ENCODE assay signal across 15 cellular contexts in the genomic region with DNA sequence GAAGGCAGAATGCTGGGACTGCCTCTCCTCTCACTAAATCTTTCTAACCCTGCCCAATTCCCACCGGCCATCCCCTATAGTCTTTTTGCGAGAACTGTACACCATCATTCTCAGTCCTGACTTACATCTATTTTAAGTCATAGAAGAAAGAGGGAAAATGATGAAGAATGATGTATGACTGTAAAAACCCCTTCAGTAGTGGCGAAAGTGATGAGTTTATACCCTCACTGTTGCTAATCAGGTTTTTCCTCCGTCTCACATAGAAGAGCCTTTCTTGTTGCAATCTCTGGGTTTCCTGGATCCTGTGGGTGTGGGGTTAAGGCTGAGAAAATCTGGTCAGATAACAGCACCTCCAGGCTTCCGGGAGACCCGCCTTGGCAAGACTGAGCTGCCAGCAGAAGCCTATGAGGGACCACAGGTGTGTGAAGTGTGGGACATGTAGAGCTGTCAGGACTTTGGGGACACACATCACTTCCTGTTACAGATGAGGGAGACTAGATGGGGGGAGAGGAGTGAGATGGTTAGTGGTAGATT.
DNase-seq lines count a peak whose midpoint lies in the region; ATAC-seq and TF ChIP-seq lines count a peak whose summit lies in the region.
"Had no signal": no experiment of that assay in that cellular context is flagged by ENCODE, and none has a peak within 500 bp of the region (broad histone marks: within the 10 kb centered on the region; RNA-seq: fewer than 3 reads in every experiment).

No MANE protein-coding gene starts in this region.

- intact Hi-C loops in colonic mucosa (cut with DNase I), result no loop called here

- no peaks in the 10 kb centered on the region for H3K36me3 Mint-ChIP-seq in GM23338 (ENCODE audit: low read depth)

- H3F3A ChIP-seq in GM23338 (replicated peaks; ENCODE audit: low read depth), result no peaks in the 10 kb centered on the region

- no peaks in the 10 kb centered on the region for H3K9me2 ChIP-seq in GM23338 (ENCODE audit: insufficient read depth)

- H3K27ac Mint-ChIP-seq in GM23338, result no peak overlapping the region

- peak; percentile 78 for ATAC-seq in HG02870 (IDR thresholded peaks at IDR 0.05; ENCODE audit: unreplicated experiment)
- ATAC-seq in GM23338, result no peak
- ATAC-seq: Right ventricle myocardium inferior had no signal

- no peak overlapping the region for H3K4me3 ChIP-seq in effector memory CD4-positive, alpha-beta T cell (ENCODE audit: insufficient read depth, low read depth, low read length, poor library complexity, severe bottlenecking)
- H3K4me3 ChIP-seq in colonic mucosa (no peak overlapping the region), GM23338 (no peak overlapping the region)
- H3K4me3 ChIP-seq: prostate gland had no signal

- H3K27ac ChIP-seq in effector memory CD4-positive, alpha-beta T cell (ENCODE audit: insufficient read depth, low read length, poor library complexity, severe bottlenecking), result no peak overlapping the region
- H3K27ac ChIP-seq in colonic mucosa (no peak overlapping the region), GM23338 (ENCODE audit: low read depth) (no peak overlapping the region)
- H3K27ac ChIP-seq: prostate gland had no signal

- H3K27me3 ChIP-seq in effector memory CD4-positive, alpha-beta T cell (replicated peaks; ENCODE audit: control insufficient read depth, insufficient read depth, low read length, poor library complexity, severe bottlenecking), result no peaks in the 10 kb centered on the region
- no peaks in the 10 kb centered on the region for H3K27me3 ChIP-seq in colonic mucosa
- H3K27me3 ChIP-seq in GM23338 (ENCODE audit: insufficient read depth), result peaks cover 62% of the 10 kb centered on the region

- peaks cover 60% of the 10 kb centered on the region for H3K27me3 Mint-ChIP-seq in GM23338 (ENCODE audit: insufficient read depth, low read depth, poor library complexity)

- H4K20me1 ChIP-seq in GM23338 (replicated peaks; ENCODE audit: insufficient read depth), result 0 out of 2 replicates have a peak, but pooled peaks cover 10% of the 10 kb centered on the region

- DNase-seq in stimulated activated CD4-positive, alpha-beta T cell treated with anti-CD3 and anti-CD28 coated beads, Interleukin-4, amount 100 ng/mL, for 24 hours, result peak; percentile 3
- no peak for DNase-seq in stimulated activated CD4-positive, alpha-beta T cell treated with anti-CD3 and anti-CD28 coated beads, Interleukin-2, amount 100 ng/mL, for 24 hours
- peak in 2 of 3 donors; percentile 0 to 14 for DNase-seq in effector memory CD4-positive, alpha-beta T cell
- no peak for DNase-seq in colonic mucosa
- DNase-seq in NCI-H2107 treated with DMSO at 0.1 percent for 48 hours (lab: John Stamatoyannopoulos, UW; ENCODE audit: unreplicated experiment), result no peak
- DNase-seq in GM23338 (ENCODE audit: low spot score), result no peak
- DNase-seq in NCI-H1694 treated with DMSO at 0.1 percent for 48 hours (lab: John Stamatoyannopoulos, UW), result no peak
- DNase-seq: islet precursor cell, Karpas-422, midbrain, NCI-H2029, NCI-H82 had no signal

- H3K4me2 ChIP-seq in GM23338, result no peak overlapping the region

- no peaks in the 10 kb centered on the region for H3K79me2 ChIP-seq in GM23338 (replicated peaks; ENCODE audit: insufficient read depth)

- H3K9me3 Mint-ChIP-seq in GM23338, result no peaks in the 10 kb centered on the region

- H3K9me3 ChIP-seq in effector memory CD4-positive, alpha-beta T cell (ENCODE audit: control insufficient read depth, low read length), result no peaks in the 10 kb centered on the region
- H3K9me3 ChIP-seq in colonic mucosa, result no peaks in the 10 kb centered on the region
- H3K9me3 ChIP-seq: prostate gland had no signal

- no peak overlapping the region for H2AFZ ChIP-seq in GM23338

- H3K9ac ChIP-seq in colonic mucosa (ENCODE audit: low read depth in 2 of 2, low read length in 2 of 2), result no peak overlapping the region

- H3K36me3 ChIP-seq in effector memory CD4-positive, alpha-beta T cell (ENCODE audit: control insufficient read depth, insufficient read depth, low read length), result no peaks in the 10 kb centered on the region
- H3K36me3 ChIP-seq in colonic mucosa, result no peaks in the 10 kb centered on the region
- no peaks in the 10 kb centered on the region for H3K36me3 ChIP-seq in GM23338 (ENCODE audit: insufficient read depth)
- H3K36me3 ChIP-seq: prostate gland had no signal

- no peaks in the 10 kb centered on the region for H3K4me1 ChIP-seq in effector memory CD4-positive, alpha-beta T cell (ENCODE audit: control insufficient read depth, insufficient read depth, low read length, poor library complexity, severe bottlenecking)
- H3K4me1 ChIP-seq in colonic mucosa (peaks cover 3% of the 10 kb centered on the region), GM23338 (ENCODE audit: insufficient read depth) (peaks cover 19% of the 10 kb centered on the region)
- H3K4me1 ChIP-seq: prostate gland had no signal

- H3K4me1 Mint-ChIP-seq in GM23338, result peaks cover 16% of the 10 kb centered on the region

- H3K4me3 Mint-ChIP-seq in GM23338, result no peak overlapping the region

- no peak for TF ChIP-seq CTCF in colonic mucosa (IDR thresholded peaks at IDR 0.05)
- TF ChIP-seq CTCF in GM23338 (conservative IDR thresholded peaks at IDR 0.05; ENCODE audit: low read depth in 2 of 2), result no peak

TF ChIP-seq in GM23338, 12 proteins besides CTCF, POLR2A, EP300 and RAD21:
- TF ChIP-seq CREB1 (CRISPR knock-in tag; IDR thresholded peaks at IDR 0.05; ENCODE audit: low read depth) (no peak), JUNB (IDR thresholded peaks at IDR 0.05; ENCODE audit: unreplicated experiment) (no peak), EZH2 (IDR thresholded peaks at IDR 0.05; ENCODE audit: low read depth, unreplicated experiment) (no peak), ZNF114 (CRISPR knock-in tag; IDR thresholded peaks at IDR 0.05) (no peak), NANOG (IDR thresholded peaks at IDR 0.05; ENCODE audit: borderline replicate concordance) (no peak), ZNF462 (CRISPR knock-in tag; IDR thresholded peaks at IDR 0.05) (no peak), STAT1 (IDR thresholded peaks at IDR 0.05; ENCODE audit: unreplicated experiment) (no peak)

Comparison
In these comparisons a context has a peak if more than half of its experiments do, and no peak if none do; other contexts are left out.
1. DNase-seq: peak in stimulated activated CD4-positive, alpha-beta T cell treated with anti-CD3 and anti-CD28 coated beads, Interleukin-4, amount 100 ng/mL, for 24 hours (single experiment) and effector memory CD4-positive, alpha-beta T cell (2 of 3); none in stimulated activated CD4-positive, alpha-beta T cell treated with anti-CD3 and anti-CD28 coated beads, Interleukin-2, amount 100 ng/mL, for 24 hours (0 of 2), colonic mucosa (single experiment), NCI-H2107 treated with DMSO at 0.1 percent for 48 hours (single experiment), GM23338 (single experiment) and NCI-H1694 treated with DMSO at 0.1 percent for 48 hours (single experiment).